Comparison of ENCODE assay signal across 21 cellular contexts in the genomic region with DNA sequence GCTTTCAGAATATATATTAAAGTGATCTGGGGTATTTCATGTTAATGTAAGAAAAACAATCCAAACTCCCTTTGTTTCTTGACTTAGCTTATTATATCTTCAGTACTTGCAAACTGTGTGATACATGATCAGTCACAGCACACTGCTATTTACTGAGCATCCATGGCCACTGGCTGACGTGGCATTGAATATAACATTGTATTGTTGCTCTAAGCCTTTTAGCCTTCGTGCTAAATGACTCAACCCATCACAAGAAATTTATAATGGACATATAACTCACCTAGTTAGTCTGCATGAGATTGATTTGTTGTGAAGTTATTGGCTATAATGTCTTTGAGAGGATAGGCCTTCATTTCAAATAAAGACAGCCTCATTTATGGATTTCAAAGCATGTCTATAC.
"Had no signal": no experiment of that assay in that cellular context is flagged by ENCODE, and none has a peak within 500 bp of the region (broad histone marks: within the 10 kb centered on the region; RNA-seq: fewer than 3 reads in every experiment).

No MANE protein-coding gene starts in this region.

- H3K9me3 ChIP-seq: mucosa of descending colon, prostate gland, spleen had no signal

- H3K27me3 ChIP-seq: spleen had no signal

- H3K4me3 ChIP-seq: coronary artery, mucosa of descending colon, prostate gland, spleen had no signal

- H3K36me3 ChIP-seq: prostate gland, spleen had no signal

- FAIRE-seq: endothelial cell of umbilical vein had no signal

- H3K27ac ChIP-seq: coronary artery, prostate gland, spleen had no signal

- ATAC-seq: activated CD8-positive, alpha-beta memory T cell treated with anti-CD3 and anti-CD28 coated beads, Interleukin-2, amount 10 ng/mL, durations not matched to agents 7 days and 5 days; activated T-cell treated with anti-CD3 and anti-CD28 coated beads, Interleukin-2, amount 50 U/mL, for 4 hours; left colon; mucosa of descending colon; naive thymus-derived CD8-positive, alpha-beta T cell; sciatic nerve; stimulated activated naive B cell treated with anti-CD40 and anti-IgM and Interleukin-4, amounts not matched to agents 10 μg/mL and 1 μg/mL and 100 μg/mL, for 72 hours had no signal

- DNase-seq: activated CD4-positive, alpha-beta T cell treated with anti-CD3 and anti-CD28 coated beads for 1 hour; activated CD4-positive, alpha-beta T cell treated with anti-CD3 and anti-CD28 coated beads, Interleukin-2, amount 50 U/mL, for 48 hours; activated CD8-positive, alpha-beta memory T cell treated with anti-CD3 and anti-CD28 coated beads, Interleukin-2, amount 10 ng/mL, durations not matched to agents 7 days and 5 days; activated gamma-delta T cell; activated naive CD8-positive, alpha-beta T cell treated with anti-CD3 and anti-CD28 coated beads for 36 hours; activated T-cell treated with anti-CD3 and anti-CD28 coated beads, Interleukin-2, amount 50 U/mL, for 4 hours; anterior cingulate cortex; caudate nucleus; effector CD4-positive, alpha-beta T cell; glutamatergic neuron; left colon; mucosa of descending colon; naive thymus-derived CD8-positive, alpha-beta T cell; spleen; stimulated activated CD4-positive, alpha-beta T cell treated with anti-CD3 and anti-CD28 coated beads, Interleukin-1b, Interleukin-23, amount 100 ng/mL, for 48 hours; stimulated activated naive B cell treated with anti-CD40 and anti-IgM and Interleukin-4, amounts not matched to agents 10 μg/mL and 1 μg/mL and 100 μg/mL, for 72 hours; trophoblast cell had no signal

- H3K4me1 ChIP-seq: prostate gland, spleen had no signal
